8 cellular contexts compared by ENCODE assay signal in the genomic region with DNA sequence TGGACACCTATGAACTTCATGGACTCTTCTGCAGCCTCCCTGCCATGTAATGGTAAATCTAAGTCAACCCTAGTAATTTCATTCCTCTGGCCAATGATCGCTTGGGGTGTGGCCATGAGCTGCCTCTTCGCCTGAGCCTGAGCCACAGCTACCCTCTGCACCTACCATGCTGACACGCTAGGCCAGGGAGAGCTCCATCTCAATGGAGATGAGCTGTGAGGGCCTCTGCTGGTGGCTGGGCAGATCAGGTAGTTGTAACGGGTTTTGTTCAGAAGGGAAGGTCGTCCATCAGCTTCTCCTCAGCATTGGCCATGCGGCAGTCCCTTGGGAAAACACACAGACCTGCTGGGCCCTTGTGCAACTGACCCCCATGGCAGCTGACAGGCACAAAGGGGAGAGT. TPM values are rescaled to one million over a fixed set of nuclear protein-coding genes. Genes with fewer than 3 reads are reported as not detected.
DNase-seq lines count a peak whose midpoint lies in the region; ATAC-seq and TF ChIP-seq lines count a peak whose summit lies in the region.

No MANE protein-coding gene starts in this region.

- H4K20me1 ChIP-seq in OCI-LY3 (ENCODE audit: insufficient read depth, low read length), result no peaks in the 10 kb centered on the region

- H3K27ac ChIP-seq in OCI-LY3 (ENCODE audit: low read length), result no peak overlapping the region
- no peak overlapping the region for H3K27ac ChIP-seq in psoas muscle

- no peak overlapping the region; the same call in 1 of the 2 replicates for H2AFZ ChIP-seq in OCI-LY3 (ENCODE audit: low read depth, low read length)

- intact Hi-C loops in psoas muscle (cut with DNase I), result loop anchor here in 1 of 2 donors (10.0 kb wide), 1 partner anchor 360 kb away; no protein-coding TSS in a partner anchor

- H3K36me3 ChIP-seq in OCI-LY3 (replicated peaks; ENCODE audit: low read depth, low read length) (peaks cover 14% of the 10 kb centered on the region), psoas muscle (ENCODE audit: insufficient read depth in 1 of 2, low read depth in 1 of 2) (peaks cover 0 to 13% of the 10 kb centered on the region in 2 donors)

- no peak overlapping the region for H3K4me3 ChIP-seq in OCI-LY3 (ENCODE audit: low read length)
- H3K4me3 ChIP-seq in psoas muscle, result no peak overlapping the region

- WGBS in psoas muscle, 3 donors, result 72 to 77% (median 76%) methylated on average over 6 of the region's 6 CpGs

- peak overlapping the region; percentile 97 for H3K27ac Mint-ChIP-seq in glutamatergic neuron (ENCODE audit: unreplicated experiment)

- peaks cover 8% of the 10 kb centered on the region; the same call in 1 of the 2 replicates for H3K4me1 ChIP-seq in OCI-LY3 (ENCODE audit: low read length)
- H3K4me1 ChIP-seq in psoas muscle, result no peaks in the 10 kb centered on the region

- H3K27me3 ChIP-seq in OCI-LY3 (ENCODE audit: low read depth, low read length) (no peaks in the 10 kb centered on the region), psoas muscle (ENCODE audit: insufficient read depth in 3 of 3, low read length in 2 of 3) (peaks cover 0 to 3% (median 0%) of the 10 kb centered on the region in 3 donors)

- no peaks in the 10 kb centered on the region for H3K79me2 ChIP-seq in OCI-LY3 (ENCODE audit: low read length)

- TF ChIP-seq CTCF in OCI-LY3 (IDR thresholded peaks at IDR 0.05; ENCODE audit: low read depth, low read length) (peak; percentile 63), glutamatergic neuron (IDR thresholded peaks at IDR 0.05; ENCODE audit: partially characterized antibody, unreplicated experiment) (no peak), psoas muscle (IDR thresholded peaks at IDR 0.05) (no peak)

- peak; percentile 28 for DNase-seq in glutamatergic neuron
- DNase-seq in psoas muscle, result no peak
- DNase-seq in NCI-H226, result no peak
- no peak for DNase-seq in activated effector memory CD4-positive, alpha-beta T cell treated with anti-CD3 and anti-CD28 coated beads, Interleukin-2, amount 50 U/mL, for 16 hours

- no peak overlapping the region for H3K4me2 ChIP-seq in OCI-LY3 (ENCODE audit: low read length)

- no peak overlapping the region for H3K9ac ChIP-seq in OCI-LY3 (ENCODE audit: low read length)

- H3K36me3 Mint-ChIP-seq in glutamatergic neuron (ENCODE audit: unreplicated experiment), result no peaks in the 10 kb centered on the region

- H3K9me3 ChIP-seq in OCI-LY3 (ENCODE audit: insufficient read depth, low read length) (no peaks in the 10 kb centered on the region), psoas muscle (no peaks in the 10 kb centered on the region)

- H3K9me3 Mint-ChIP-seq in glutamatergic neuron (ENCODE audit: unreplicated experiment), result peaks cover 27% of the 10 kb centered on the region

- ATAC-seq in GM18502 (IDR thresholded peaks at IDR 0.05; ENCODE audit: poor library complexity, unreplicated experiment) (peak; percentile 86), HG02759 (IDR thresholded peaks at IDR 0.05; ENCODE audit: unreplicated experiment) (peak; percentile 73), psoas muscle (no peak), HG02970 (IDR thresholded peaks at IDR 0.05; ENCODE audit: low FRiP score, unreplicated experiment) (no peak)

- peaks cover 59% of the 10 kb centered on the region for H3K4me1 Mint-ChIP-seq in glutamatergic neuron (ENCODE audit: low read depth, unreplicated experiment)

- peaks cover 22% of the 10 kb centered on the region for H3K27me3 Mint-ChIP-seq in glutamatergic neuron (ENCODE audit: unreplicated experiment)

- peak overlapping the region; percentile 67 for H3K4me3 Mint-ChIP-seq in glutamatergic neuron (ENCODE audit: unreplicated experiment)

RNA-seq across cellular contexts. Expression of gene MPHOSPH10, which starts 24.4 kb away (rescaled TPM):
- total RNA-seq in glutamatergic neuron (ENCODE audit: unreplicated experiment) (61.4 TPM), psoas muscle (10 to 100 TPM; 32.9 to 53.7 (median 39.5) TPM)
- polyA plus RNA-seq in psoas muscle, result 10 to 100 TPM; 33.7 to 53.6 (median 43.4) TPM

RNA-seq across cellular contexts. Expression of gene MCEE, which starts 24.8 kb away (rescaled TPM):
- 11.5 TPM for total RNA-seq in glutamatergic neuron (ENCODE audit: unreplicated experiment)
- total RNA-seq in psoas muscle, result 10 to 100 TPM; 15.3 to 17.2 (median 15.9) TPM
- polyA plus RNA-seq in psoas muscle, result 10 to 100 TPM; 10.9 to 27.4 (median 25.6) TPM

Comparison
In these comparisons a context has a peak if more than half of its experiments do, and no peak if none do; other contexts are left out.
1. ATAC-seq: peak in GM18502 (single experiment) and HG02759 (single experiment); none in psoas muscle (0 of 4) and HG02970 (single experiment).